In the genomic region with DNA sequence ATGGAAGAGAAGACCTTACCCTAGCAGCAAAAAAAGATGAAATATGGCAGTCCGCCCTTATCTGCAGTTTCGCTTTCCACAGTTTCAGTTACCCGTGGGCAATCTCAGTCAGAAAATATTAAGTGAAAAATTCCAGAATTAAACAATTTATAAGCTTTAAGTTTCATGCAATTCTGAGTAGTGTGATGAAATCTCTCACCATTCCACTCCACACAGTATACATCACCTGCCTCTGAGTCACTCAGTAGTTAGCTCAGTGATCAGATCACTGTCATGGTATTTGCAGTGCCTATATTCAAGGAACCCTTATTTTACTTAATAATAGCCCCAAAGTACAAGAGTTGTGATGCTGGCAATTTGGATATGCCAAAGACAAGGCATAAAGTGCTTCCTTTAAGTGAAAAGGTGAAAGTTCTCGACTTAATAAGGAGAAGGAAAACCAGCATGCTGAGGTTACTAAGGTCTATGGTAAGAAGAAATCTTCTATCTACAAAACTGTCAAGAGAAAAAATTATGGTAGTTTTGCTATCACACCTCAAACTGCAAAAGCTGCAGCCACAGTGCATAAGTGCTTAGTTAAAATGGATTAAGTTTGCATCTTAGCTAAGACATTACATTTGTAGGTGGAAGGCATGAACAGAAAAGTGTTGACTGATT, we compare ENCODE assay signal across 12 cellular contexts. TPM values are rescaled to one million over a fixed set of nuclear protein-coding genes. Genes with fewer than 3 reads are reported as not detected.
DNase-seq lines count a peak whose midpoint lies in the region; TF ChIP-seq lines count a peak whose summit lies in the region.
"Had no signal": no experiment of that assay in that cellular context is flagged by ENCODE, and none has a peak within 500 bp of the region (broad histone marks: within the 10 kb centered on the region; RNA-seq: fewer than 3 reads in every experiment).

No MANE protein-coding gene starts in this region.

- H3K4me2 ChIP-seq in mammary epithelial cell (ENCODE audit: insufficient read depth, low read depth, low read length) = no peak overlapping the region

- no peak overlapping the region for H2AFZ ChIP-seq in mammary epithelial cell (ENCODE audit: low read depth, low read length)

- no peaks in the 10 kb centered on the region for H3K9me3 ChIP-seq in mammary epithelial cell (replicated peaks; ENCODE audit: insufficient read depth, low read length)
- H3K9me3 ChIP-seq: BE2C had no signal

- intact Hi-C loops in mammary epithelial cell (cut with micrococcal nuclease) = no loop called here

- H3K4me1 ChIP-seq in mammary epithelial cell (ENCODE audit: insufficient read depth, low read length) = peaks cover 8% of the 10 kb centered on the region
- H3K4me1 ChIP-seq: BE2C had no signal

- no peaks in the 10 kb centered on the region for H3K27me3 ChIP-seq in mammary epithelial cell (ENCODE audit: insufficient read depth, low read length)
- H3K27me3 ChIP-seq: BE2C had no signal

- H3K9ac ChIP-seq in mammary epithelial cell (ENCODE audit: insufficient read depth, low read length) = peak overlapping the region; percentile 3

- no peaks in the 10 kb centered on the region for H3K36me3 ChIP-seq in mammary epithelial cell (ENCODE audit: insufficient read depth, low read length)

- dilution Hi-C loops in mammary epithelial cell (cut with HindIII; ENCODE audit: low sequenced_read_pairs) = no loop called here

- in situ Hi-C loops in mammary epithelial cell (cut with MboI; ENCODE audit: low sequenced_read_pairs in 2 of 2) = no loop called here

- no peak for TF ChIP-seq CTCF in AG04449 (IDR thresholded peaks at IDR 0.05; ENCODE audit: insufficient read depth, low read length, missing control alignments)
- no peak for TF ChIP-seq CTCF in mammary epithelial cell (conservative IDR thresholded peaks at IDR 0.05 in 1 of 2, IDR thresholded peaks at IDR 0.05 in 1 of 2; ENCODE audit: extremely low read depth in 1 of 2, insufficient read depth in 1 of 2, low read depth in 1 of 2, low read length in 2 of 2)

- DNase-seq in AG04449 (ENCODE audit: low read depth, low spot score) = peak; percentile 55
- peak; percentile 47 for DNase-seq in HS-5 (ENCODE audit: low read depth)
- peak; percentile 81 for DNase-seq in mammary epithelial cell
- DNase-seq in iris pigment epithelial cell (ENCODE audit: low read depth) = peak; percentile 92
- no peak for DNase-seq in DMS53 treated with DMSO at 0.1 percent for 48 hours (lab: John Stamatoyannopoulos, UW; ENCODE audit: unreplicated experiment)
- no peak for DNase-seq in NCI-H748 treated with DMSO at 0.1 percent for 48 hours (lab: John Stamatoyannopoulos, UW)
- DNase-seq in NCI-H187 (lab: John Stamatoyannopoulos, UW) = no peak
- no peak for DNase-seq in stimulated activated CD4-positive, alpha-beta T cell treated with anti-CD3 and anti-CD28 coated beads, Interleukin-2, amount 100 ng/mL, for 24 hours
- DNase-seq: activated CD4-positive, alpha-beta memory T cell treated with anti-CD3 and anti-CD28 coated beads for 36 hours; activated effector memory CD4-positive, alpha-beta T cell treated with anti-CD3 and anti-CD28 coated beads, Interleukin-2, amount 50 U/mL, for 16 hours; BE2C; posterior cingulate gyrus had no signal

- WGBS in mammary epithelial cell (ENCODE audit: low coverage, missing lambda C conversion rate) = 85% methylated on average over 4 of the region's 4 CpGs

- H3K27ac ChIP-seq in mammary epithelial cell (ENCODE audit: insufficient read depth, low read depth, low read length) = peak overlapping the region; percentile 68

- CTCF ChIA-PET in AG04449 (lab: Yijun Ruan, JAX) = interaction anchor here (1.5 to 2.6 kb wide), 2 partner anchors 10 to 287 kb away, joined by 3 to 21 read pairs; no protein-coding TSS in a partner anchor
- CTCF ChIA-PET in mammary epithelial cell (lab: Charles Lee; ENCODE audit: low non-redundant PET) = no interaction called here

- H3K79me2 ChIP-seq in mammary epithelial cell (ENCODE audit: insufficient read depth, low read length) = no peaks in the 10 kb centered on the region

- POLR2A ChIA-PET in AG04449 (lab: Yijun Ruan, JAX) = interaction anchor here (1.0 kb wide), 1 partner anchor 16 kb away, joined by 3 read pairs; no protein-coding TSS in a partner anchor

- no peaks in the 10 kb centered on the region for H4K20me1 ChIP-seq in mammary epithelial cell (ENCODE audit: insufficient read depth, low read length)

- no TSS peak for BruUV-seq in mammary epithelial cell (replicated peaks; lab: Mats Ljungman, UMichigan)

- H3K4me3 ChIP-seq in AG04449 (ENCODE audit: low read depth, low read length) (no peak overlapping the region), mammary epithelial cell (replicated peaks in 1 of 3; ENCODE audit: insufficient read depth in 1 of 3, low read depth in 2 of 3, low read length in 3 of 3) (no peak overlapping the region)

RNA-seq across cellular contexts. Expression of a gene that starts 48.1 kb away (rescaled TPM):
- 1 to 10 TPM; 9.2 to 9.6 TPM for total RNA-seq in mammary epithelial cell
- 5.5 TPM for polyA plus RNA-seq in mammary epithelial cell
- polyA minus RNA-seq in mammary epithelial cell = 20.0 TPM

RNA-seq across cellular contexts. Expression of a gene that starts 49.4 kb away (rescaled TPM):
- 10 to 100 TPM; 21.9 to 68.3 TPM for total RNA-seq in mammary epithelial cell
- polyA plus RNA-seq in mammary epithelial cell = 13.9 TPM
- polyA minus RNA-seq in mammary epithelial cell = 42.8 TPM

Comparison
In these comparisons a context has a peak if more than half of its experiments do, and no peak if none do; other contexts are left out.
1. DNase-seq: peak in AG04449 (single experiment), HS-5 (single experiment), mammary epithelial cell (single experiment) and iris pigment epithelial cell (single experiment); none in DMS53 treated with DMSO at 0.1 percent for 48 hours (single experiment), NCI-H748 treated with DMSO at 0.1 percent for 48 hours (single experiment), NCI-H187 (0 of 2) and stimulated activated CD4-positive, alpha-beta T cell treated with anti-CD3 and anti-CD28 coated beads, Interleukin-2, amount 100 ng/mL, for 24 hours (0 of 2).